1 cellular context compared by ENCODE assay signal in the genomic region with DNA sequence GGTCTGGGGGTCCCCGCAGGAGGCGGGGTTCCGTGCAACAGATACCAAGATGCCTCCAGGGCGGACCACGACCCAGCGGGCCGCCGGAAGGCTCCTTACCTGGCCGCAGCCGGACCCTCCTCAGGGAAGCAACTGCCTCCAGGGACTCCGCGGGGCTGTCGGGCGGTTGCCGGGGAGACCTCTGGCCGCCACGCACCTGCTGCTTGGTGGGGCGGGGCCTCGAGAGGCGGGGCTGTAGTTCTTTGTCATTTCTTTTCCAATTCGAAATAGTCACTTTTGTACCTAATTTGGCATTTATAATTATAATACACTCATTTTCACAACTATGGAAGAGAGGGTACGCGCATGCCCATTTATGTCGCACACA.
TF ChIP-seq lines count a peak whose summit lies in the region.

No MANE protein-coding gene starts in this region.

TF ChIP-seq in H1, 55 proteins besides CTCF, POLR2A, EP300 and RAD21 (continued from another document):
- TF ChIP-seq GABPA (IDR thresholded peaks at IDR 0.05; ENCODE audit: borderline replicate concordance, insufficient read depth, low read length) (no peak), TBP (IDR thresholded peaks at IDR 0.05; ENCODE audit: low read depth, low read length) (peak; percentile 44; the same call in 1 of the 2 replicates)
